22 cellular contexts compared by ENCODE assay signal in the genomic region with DNA sequence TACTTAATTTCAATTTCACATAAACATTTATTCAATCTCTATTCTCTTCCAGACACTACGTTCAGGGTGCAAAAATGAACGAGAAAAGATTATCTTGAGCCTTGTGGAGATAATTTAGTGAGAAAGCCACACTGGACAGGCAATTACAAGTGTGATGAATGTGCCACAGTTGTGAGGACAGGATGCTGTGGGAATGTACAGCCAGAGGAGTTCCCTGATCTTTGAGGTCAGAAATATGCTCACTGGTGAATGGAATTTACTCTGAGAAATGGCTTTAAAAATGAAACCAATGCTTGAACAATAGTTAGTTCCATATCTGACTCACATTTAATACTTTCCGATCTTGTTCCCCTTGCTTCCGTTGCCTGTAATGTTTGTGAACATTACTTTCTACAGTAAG.
"Had no signal": no experiment of that assay in that cellular context is flagged by ENCODE, and none has a peak within 500 bp of the region (broad histone marks: within the 10 kb centered on the region; RNA-seq: fewer than 3 reads in every experiment).

No MANE protein-coding gene starts in this region.

- H2AFZ ChIP-seq: parathyroid adenoma had no signal

- H3K27me3 ChIP-seq: sigmoid colon, tibial artery had no signal

- H3K27ac ChIP-seq: coronary artery, esophagus squamous epithelium, parathyroid adenoma, sigmoid colon, tibial artery, VCaP had no signal

- H3K9me3 Mint-ChIP-seq: activated naive CD4-positive, alpha-beta T cell treated with anti-CD3 and anti-CD28 coated beads, Interleukin-2, amount 50 U/mL, for 24 hours; nephron had no signal

- H3K4me3 Mint-ChIP-seq: activated naive CD4-positive, alpha-beta T cell treated with anti-CD3 and anti-CD28 coated beads, Interleukin-2, amount 50 U/mL, for 24 hours; nephron; T-helper 17 cell had no signal

- H3K36me3 ChIP-seq: esophagus squamous epithelium, sigmoid colon, tibial artery had no signal

- DNase-seq: activated CD4-positive, CD25-positive, alpha-beta regulatory T cell treated with anti-CD3 and anti-CD28 coated beads, Interleukin-2, amount 50 U/mL, for 72 hours; activated CD8-positive, alpha-beta memory T cell treated with anti-CD3 and anti-CD28 coated beads for 24 hours; activated CD8-positive, alpha-beta memory T cell treated with anti-CD3 and anti-CD28 coated beads, Interleukin-2, amount 50 U/mL, for 48 hours; activated gamma-delta T cell; activated T-cell treated with anti-CD3 and anti-CD28 coated beads, Interleukin-2, amount 50 U/mL, for 48 hours; esophagus squamous epithelium; foreskin fibroblast; glutamatergic neuron; hypothalamus; midbrain; sigmoid colon; stimulated activated naive CD4-positive, alpha-beta T cell; substantia nigra; T-helper 17 cell; tibial artery had no signal

- H3K79me2 ChIP-seq: parathyroid adenoma had no signal

- H3K27ac Mint-ChIP-seq: activated naive CD4-positive, alpha-beta T cell treated with anti-CD3 and anti-CD28 coated beads, Interleukin-2, amount 50 U/mL, for 24 hours; nephron; T-helper 17 cell had no signal

- H3K4me1 ChIP-seq: esophagus squamous epithelium, parathyroid adenoma, sigmoid colon, tibial artery had no signal

- H3K27me3 Mint-ChIP-seq: activated naive CD4-positive, alpha-beta T cell treated with anti-CD3 and anti-CD28 coated beads, Interleukin-2, amount 50 U/mL, for 24 hours; T-helper 17 cell had no signal

- H3K36me3 Mint-ChIP-seq: activated naive CD4-positive, alpha-beta T cell treated with anti-CD3 and anti-CD28 coated beads, Interleukin-2, amount 50 U/mL, for 24 hours had no signal

- H3K9ac ChIP-seq: parathyroid adenoma had no signal

- H3K4me1 Mint-ChIP-seq: activated naive CD4-positive, alpha-beta T cell treated with anti-CD3 and anti-CD28 coated beads, Interleukin-2, amount 50 U/mL, for 24 hours; nephron had no signal

- FAIRE-seq: keratinocyte had no signal

- H3K9me3 ChIP-seq: esophagus squamous epithelium, sigmoid colon, tibial artery had no signal

- H3K4me3 ChIP-seq: coronary artery, esophagus squamous epithelium, lung, sigmoid colon, tibial artery had no signal
